ENCODE assay signal across 13 cellular contexts in the genomic region with DNA sequence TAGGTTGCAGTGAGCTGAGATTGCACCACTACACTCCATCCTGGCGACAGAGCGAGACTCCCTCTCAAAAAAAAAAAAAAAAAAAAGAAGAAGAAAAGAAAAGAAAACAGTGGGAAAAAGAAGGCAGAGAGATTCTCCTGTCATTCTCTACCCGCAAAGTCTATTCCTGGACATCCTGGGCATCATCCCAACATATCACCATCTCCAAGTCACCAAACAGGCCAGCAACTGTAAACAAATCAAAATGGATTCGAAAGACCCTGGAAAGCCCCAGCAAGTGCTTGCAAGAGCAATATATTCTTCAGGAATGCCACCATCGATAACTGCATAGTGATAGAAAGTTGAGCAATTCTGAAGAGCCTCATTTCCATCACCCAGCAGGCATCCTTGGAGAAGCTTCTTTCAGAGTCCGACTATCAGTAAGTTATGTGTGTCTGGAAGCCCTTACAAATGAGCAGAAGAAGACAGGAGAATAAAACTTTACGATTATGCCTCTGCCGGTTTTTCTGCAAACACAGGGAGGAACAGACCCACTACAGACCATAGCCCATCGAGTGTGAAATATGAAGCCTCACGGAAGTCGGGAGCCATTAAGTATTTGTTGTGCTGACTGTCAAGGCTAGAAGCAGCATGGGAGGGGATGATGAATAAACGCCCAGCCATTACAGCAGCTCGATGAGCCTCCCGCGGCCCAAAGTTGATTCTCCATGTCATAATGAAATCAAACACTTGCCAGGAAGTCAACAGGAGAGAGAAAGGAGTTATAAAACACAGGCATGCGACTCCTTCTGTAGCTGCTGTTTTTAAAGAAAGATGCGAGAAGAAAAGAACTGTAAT.
DNase-seq lines count a peak whose midpoint lies in the region; ATAC-seq and TF ChIP-seq lines count a peak whose summit lies in the region.
"Had no signal": no experiment of that assay in that cellular context is flagged by ENCODE, and none has a peak within 500 bp of the region (broad histone marks: within the 10 kb centered on the region; RNA-seq: fewer than 3 reads in every experiment).

No MANE protein-coding gene starts in this region.

- H3K9ac ChIP-seq in skeletal muscle satellite cell (ENCODE audit: low read depth, low read length): no peak overlapping the region

- TF ChIP-seq CTCF in epithelial cell of esophagus (IDR thresholded peaks at IDR 0.05; ENCODE audit: insufficient read depth, low read depth, low read length, missing control alignments) (no peak), adrenal gland (IDR thresholded peaks at IDR 0.05) (no peak), Peyer's patch (IDR thresholded peaks at IDR 0.05) (no peak)

- H3K27me3 ChIP-seq in skeletal muscle satellite cell (ENCODE audit: control insufficient read depth, insufficient read depth, low read length) (peaks cover 52% of the 10 kb centered on the region), adrenal gland (peaks cover 34% of the 10 kb centered on the region), Peyer's patch (no peaks in the 10 kb centered on the region)

- intact Hi-C loops in adrenal gland (cut with DNase I): no loop called here

- H3K9me3 ChIP-seq in skeletal muscle satellite cell (replicated peaks; ENCODE audit: low read length) (no peaks in the 10 kb centered on the region), adrenal gland (replicated peaks in 1 of 3) (no peaks in the 10 kb centered on the region), Peyer's patch (no peaks in the 10 kb centered on the region)
- H3K9me3 ChIP-seq: SJSA1, transverse colon had no signal

- H3K4me2 ChIP-seq in skeletal muscle satellite cell (ENCODE audit: low read length): peak overlapping the region; percentile 68

- 32 to 42% (median 40%) methylated on average over 17 of the region's 17 CpGs for WGBS in adrenal gland, 4 donors

- H3K36me3 ChIP-seq in skeletal muscle satellite cell (ENCODE audit: insufficient read depth, low read length) (no peaks in the 10 kb centered on the region), adrenal gland (replicated peaks in 1 of 2) (no peaks in the 10 kb centered on the region), Peyer's patch (no peaks in the 10 kb centered on the region)
- H3K36me3 ChIP-seq: SJSA1, transverse colon had no signal

- no peak overlapping the region for H3K27ac ChIP-seq in adrenal gland
- H3K27ac ChIP-seq in Peyer's patch: no peak overlapping the region
- H3K27ac ChIP-seq: SJSA1, transverse colon had no signal

- H3K4me1 ChIP-seq in skeletal muscle satellite cell (ENCODE audit: control insufficient read depth, insufficient read depth, low read length) (no peaks in the 10 kb centered on the region), adrenal gland (replicated peaks in 1 of 2) (no peaks in the 10 kb centered on the region), Peyer's patch (no peaks in the 10 kb centered on the region)

- H3K4me3 ChIP-seq in epithelial cell of esophagus (ENCODE audit: low read length) (no peak overlapping the region), skeletal muscle satellite cell (ENCODE audit: low read length) (no peak overlapping the region), adrenal gland (no peak overlapping the region), Peyer's patch (no peak overlapping the region)
- H3K4me3 ChIP-seq: SJSA1, transverse colon had no signal

- DNase-seq in NCI-H1417 (lab: John Stamatoyannopoulos, UW) (peak; percentile 59 to 86 (median 60)), NCI-H1417 treated with DMSO at 0.1 percent for 48 hours (lab: John Stamatoyannopoulos, UW) (no peak), NCI-H2227 treated with DMSO at 0.1 percent for 48 hours (lab: John Stamatoyannopoulos, UW) (peak; percentile 72), epithelial cell of esophagus (ENCODE audit: low read depth) (peak; percentile 22), adrenal gland (no peak), Peyer's patch (no peak)
- DNase-seq: activated CD8-positive, alpha-beta memory T cell treated with anti-CD3 and anti-CD28 coated beads, Interleukin-2, amount 10 ng/mL, durations not matched to agents 7 days and 5 days; KBM-7; transverse colon had no signal

- no peak for TF ChIP-seq POLR2A in adrenal gland (IDR thresholded peaks at IDR 0.05)
- TF ChIP-seq POLR2A in Peyer's patch (IDR thresholded peaks at IDR 0.05): no peak

- ATAC-seq in GM18517 (IDR thresholded peaks at IDR 0.05; ENCODE audit: unreplicated experiment): no peak
- ATAC-seq: activated CD8-positive, alpha-beta memory T cell treated with anti-CD3 and anti-CD28 coated beads, Interleukin-2, amount 10 ng/mL, durations not matched to agents 7 days and 5 days; activated naive CD4-positive, alpha-beta T cell treated with anti-CD3 and anti-CD28 coated beads, Interleukin-2, amount 50 U/mL, for 72 hours had no signal

Comparison
In these comparisons a context has a peak if more than half of its experiments do, and no peak if none do; other contexts are left out.
1. DNase-seq: peak in NCI-H1417 (3 of 3), NCI-H2227 treated with DMSO at 0.1 percent for 48 hours (single experiment) and epithelial cell of esophagus (single experiment); none in NCI-H1417 treated with DMSO at 0.1 percent for 48 hours (single experiment), adrenal gland (0 of 7) and Peyer's patch (0 of 3).